15 cellular contexts compared by ENCODE assay signal in the genomic region with DNA sequence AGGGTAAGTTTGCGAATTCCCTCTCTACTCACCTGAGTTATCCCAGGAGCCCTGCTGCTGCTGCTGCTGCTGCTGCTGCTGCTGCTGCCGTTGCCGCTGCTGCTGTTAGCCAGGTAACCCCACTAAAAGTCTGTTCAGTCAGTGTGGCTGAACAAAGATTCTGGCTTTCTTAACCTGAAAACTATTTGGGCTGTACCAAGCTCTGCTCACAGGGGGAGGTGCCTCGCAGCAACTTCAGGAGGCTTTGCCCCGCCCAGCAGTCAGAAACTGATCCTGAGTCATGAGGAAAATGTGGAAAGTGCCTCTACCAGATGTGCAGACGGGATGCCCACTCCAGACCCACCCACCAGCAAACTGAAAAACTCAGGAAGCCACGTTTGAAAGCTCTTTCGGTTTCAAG. TPM values are rescaled to one million over a fixed set of nuclear protein-coding genes. Genes with fewer than 3 reads are reported as not detected.
DNase-seq lines count a peak whose midpoint lies in the region; FAIRE-seq and TF ChIP-seq lines count a peak whose summit lies in the region.
"Had no signal": no experiment of that assay in that cellular context is flagged by ENCODE, and none has a peak within 500 bp of the region (broad histone marks: within the 10 kb centered on the region; RNA-seq: fewer than 3 reads in every experiment).

A gene with protein sequence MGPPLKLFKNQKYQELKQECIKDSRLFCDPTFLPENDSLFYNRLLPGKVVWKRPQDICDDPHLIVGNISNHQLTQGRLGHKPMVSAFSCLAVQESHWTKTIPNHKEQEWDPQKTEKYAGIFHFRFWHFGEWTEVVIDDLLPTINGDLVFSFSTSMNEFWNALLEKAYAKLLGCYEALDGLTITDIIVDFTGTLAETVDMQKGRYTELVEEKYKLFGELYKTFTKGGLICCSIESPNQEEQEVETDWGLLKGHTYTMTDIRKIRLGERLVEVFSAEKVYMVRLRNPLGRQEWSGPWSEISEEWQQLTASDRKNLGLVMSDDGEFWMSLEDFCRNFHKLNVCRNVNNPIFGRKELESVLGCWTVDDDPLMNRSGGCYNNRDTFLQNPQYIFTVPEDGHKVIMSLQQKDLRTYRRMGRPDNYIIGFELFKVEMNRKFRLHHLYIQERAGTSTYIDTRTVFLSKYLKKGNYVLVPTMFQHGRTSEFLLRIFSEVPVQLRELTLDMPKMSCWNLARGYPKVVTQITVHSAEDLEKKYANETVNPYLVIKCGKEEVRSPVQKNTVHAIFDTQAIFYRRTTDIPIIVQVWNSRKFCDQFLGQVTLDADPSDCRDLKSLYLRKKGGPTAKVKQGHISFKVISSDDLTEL (minus strand): TSS at position 145 of the 400 bp plus-strand sequence. CDS start 6,547 bp downstream, outside the sequence.

- H3K27me3 ChIP-seq in iPS-18a (ENCODE audit: control insufficient read depth, insufficient read depth, low read length) (no peaks in the 10 kb centered on the region), skeletal muscle tissue (ENCODE audit: control insufficient read depth in 3 of 3, insufficient read depth in 3 of 3, low read length in 3 of 3) (peaks cover 0 to 4% (median 0%) of the 10 kb centered on the region in 3 donors)

- no peak for TF ChIP-seq POLR2A in H54 (IDR thresholded peaks at IDR 0.05; ENCODE audit: low read depth, low read length)

- in situ Hi-C loops in KBM-7 (cut with MboI; ENCODE audit: low pct_unique_long_range_greater_than_20kb, low sequenced_read_pairs): no loop called here

- DNase-seq in H54 (ENCODE audit: insufficient read length, low spot score) (peak; percentile 3), amniotic epithelial cell (ENCODE audit: low read depth) (peak; percentile 13), NCI-H82 (lab: John Stamatoyannopoulos, UW) (no peak), GM10248 (ENCODE audit: extremely low spot score) (no peak), KBM-7 (no peak), HT-29 (ENCODE audit: low spot score) (no peak)
- DNase-seq: activated CD4-positive, alpha-beta T cell treated with anti-CD3 and anti-CD28 coated beads for 1 hour; CD4-positive, alpha-beta T cell; NCI-H345; SHP77 treated with DMSO at 0.1 percent for 48 hours had no signal

- FAIRE-seq in H54 (lab: Jason Lieb, UNC): no peak
- FAIRE-seq: colon had no signal

- H3K27ac ChIP-seq in iPS-18a (ENCODE audit: low read length) (no peak within 1 kb of the TSS), skeletal muscle tissue (ENCODE audit: low read depth, low read length) (no peak within 1 kb of the TSS)

- no peak for TF ChIP-seq CTCF in GM10248 (IDR thresholded peaks at IDR 0.05; ENCODE audit: control extremely low read depth, extremely low read depth, low read depth, missing control alignments)

- peak within 1 kb of the TSS; percentile 34 for H3K4me3 ChIP-seq in iPS-18a (ENCODE audit: low read length)
- H3K4me3 ChIP-seq in skeletal muscle tissue (ENCODE audit: low read length in 3 of 3): no peak within 1 kb of the TSS

- POLR2A ChIA-PET in GM10248 (lab: Yijun Ruan, JAX): no interaction called here

- CTCF ChIA-PET in GM10248 (lab: Yijun Ruan, JAX): no interaction called here

- H3K9ac ChIP-seq in iPS-18a (ENCODE audit: low read length) (no peak within 1 kb of the TSS), skeletal muscle tissue (ENCODE audit: low read depth in 1 of 3, low read length in 3 of 3) (no peak within 1 kb of the TSS)

- H3K36me3 ChIP-seq in iPS-18a (ENCODE audit: control insufficient read depth, low read depth, low read length) (no peaks in the 10 kb centered on the region), skeletal muscle tissue (ENCODE audit: control insufficient read depth in 3 of 3, insufficient read depth in 3 of 3, low read length in 3 of 3) (no peaks in the 10 kb centered on the region)

- H3K9me3 ChIP-seq in iPS-18a (ENCODE audit: control insufficient read depth, low read depth, low read length) (no peaks in the 10 kb centered on the region), skeletal muscle tissue (ENCODE audit: control insufficient read depth in 3 of 3, low read length in 3 of 3) (no peaks in the 10 kb centered on the region)

- H3K4me1 ChIP-seq in iPS-18a (ENCODE audit: control insufficient read depth, low read depth, low read length): peaks cover 11% of the 10 kb centered on the region
- no peaks in the 10 kb centered on the region for H3K4me1 ChIP-seq in skeletal muscle tissue (ENCODE audit: control insufficient read depth in 3 of 3, insufficient read depth in 3 of 3, low read length in 3 of 3)

RNA-seq across cellular contexts. Expression of the gene that starts here (rescaled TPM):
- 205 TPM for total RNA-seq in skeletal muscle tissue
- not detected in 2 replicates for total RNA-seq in HT-29 (2014; rRNA removed; shearing (Covaris generic))
- total RNA-seq: CD4-positive, alpha-beta T cell; glomerular endothelial cell; LHCN-M2 had no signal

Comparison
In these comparisons a context has a peak if more than half of its experiments do, and no peak if none do; other contexts are left out.
1. RNA of the gene that starts here (total RNA-seq): 205 TPM in skeletal muscle tissue (single experiment); not detected in HT-29; every median in the first group is over 100 times any median in the second.
2. DNase-seq: peak in H54 (single experiment) and amniotic epithelial cell (single experiment); none in NCI-H82 (single experiment), GM10248 (single experiment), KBM-7 (single experiment) and HT-29 (single experiment).